ENCODE assay signal across 17 cellular contexts in the genomic region with DNA sequence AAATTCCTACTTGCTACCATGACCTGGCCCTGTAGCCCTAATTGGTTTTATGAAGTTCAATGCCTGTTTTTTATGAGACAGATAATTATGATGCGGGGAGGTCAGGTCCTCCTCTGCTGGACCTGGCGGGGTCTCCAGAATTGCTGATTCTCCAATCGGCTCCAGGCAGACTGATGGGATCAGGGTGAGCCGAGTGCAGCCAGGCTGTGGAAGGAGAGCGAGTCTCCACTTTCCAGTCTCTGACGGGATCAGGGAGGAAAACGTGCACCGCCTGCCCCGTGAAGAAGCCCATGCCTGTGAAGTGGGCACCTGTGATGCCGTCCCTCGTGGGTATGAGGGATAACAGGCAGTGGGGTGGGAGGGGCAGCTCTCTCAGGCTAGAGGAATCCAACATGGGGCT.
DNase-seq lines count a peak whose midpoint lies in the region; ATAC-seq and TF ChIP-seq lines count a peak whose summit lies in the region.
"Had no signal": no experiment of that assay in that cellular context is flagged by ENCODE, and none has a peak within 500 bp of the region (broad histone marks: within the 10 kb centered on the region; RNA-seq: fewer than 3 reads in every experiment).

No MANE protein-coding gene starts in this region.

- peaks cover 17% of the 10 kb centered on the region for H4K20me1 ChIP-seq in BLaER1
- no peaks in the 10 kb centered on the region for H4K20me1 ChIP-seq in neural cell (ENCODE audit: insufficient read depth)

- TF ChIP-seq EP300 in neural cell (conservative IDR thresholded peaks at IDR 0.05; ENCODE audit: poor library complexity, severe bottlenecking): no peak

- H3K27ac ChIP-seq in BLaER1: no peak overlapping the region
- H3K27ac ChIP-seq in angular gyrus (ENCODE audit: low read depth, low read length): peak overlapping the region; percentile 5
- H3K27ac ChIP-seq in dorsolateral prefrontal cortex: peak overlapping the region in 53 of 59 donors; percentile 14 to 88 (median 68)
- H3K27ac ChIP-seq in neural cell (ENCODE audit: low read length): peak overlapping the region; percentile 84
- H3K27ac ChIP-seq: 22Rv1; BLaER1 treated with 17β-estradiol and CSF1 and Interleukin-3, amounts not matched to agents 10 nM and 100 nM; GM23248 had no signal

- DNase-seq in dorsolateral prefrontal cortex: no peak
- no peak for DNase-seq in putamen (ENCODE audit: low spot score)
- no peak for DNase-seq in activated effector memory CD4-positive, alpha-beta T cell treated with Interleukin-2 at 50 U/mL for 16 hours
- DNase-seq: CD4-positive, alpha-beta T cell; CD8-positive, alpha-beta memory T cell; DMS 273 treated with DMSO at 0.1 percent for 48 hours; GDM1; H9 had no signal

- H3K36me3 ChIP-seq in BLaER1 (no peaks in the 10 kb centered on the region), neural cell (ENCODE audit: insufficient read depth, low read length) (no peaks in the 10 kb centered on the region)
- H3K36me3 ChIP-seq: BLaER1 treated with 17β-estradiol and CSF1 and Interleukin-3, amounts not matched to agents 10 nM and 100 nM had no signal

- no peaks in the 10 kb centered on the region for H3K9me2 ChIP-seq in neural cell (ENCODE audit: insufficient read depth, low read length)

- H3K4me3 ChIP-seq in BLaER1: no peak overlapping the region
- no peak overlapping the region for H3K4me3 ChIP-seq in dorsolateral prefrontal cortex
- H3K4me3 ChIP-seq in neural cell (ENCODE audit: low read length): peak overlapping the region; percentile 50
- H3K4me3 ChIP-seq: BLaER1 treated with 17β-estradiol and CSF1 and Interleukin-3, amounts not matched to agents 10 nM and 100 nM; GM12878; GM23248 had no signal

- intact Hi-C loops in dorsolateral prefrontal cortex (cut with DNase I): loop anchor here in 1 of 2 donors (10.0 kb wide), 1 partner anchor 618 kb away; no protein-coding TSS in a partner anchor

- no peak overlapping the region for H2AFZ ChIP-seq in neural cell (ENCODE audit: low read depth, low read length)
- H2AFZ ChIP-seq: GM23248 had no signal

- TF ChIP-seq RAD21 in neural cell (conservative IDR thresholded peaks at IDR 0.05): no peak

- H3K9me3 ChIP-seq in BLaER1: no peaks in the 10 kb centered on the region
- no peaks in the 10 kb centered on the region for H3K9me3 ChIP-seq in neural cell (ENCODE audit: low read length)
- H3K9me3 ChIP-seq: BLaER1 treated with 17β-estradiol and CSF1 and Interleukin-3, amounts not matched to agents 10 nM and 100 nM had no signal

- H3F3A ChIP-seq in neural cell (ENCODE audit: insufficient read depth, low read length, poor library complexity, severe bottlenecking): peaks cover 4% of the 10 kb centered on the region

- no peaks in the 10 kb centered on the region for H3K79me2 ChIP-seq in neural cell (replicated peaks; ENCODE audit: insufficient read depth, low read length)

- no peak overlapping the region for H3K9ac ChIP-seq in BLaER1
- H3K9ac ChIP-seq in neural cell (ENCODE audit: low read length): peak overlapping the region; percentile 62
- H3K9ac ChIP-seq: BLaER1 treated with 17β-estradiol and CSF1 and Interleukin-3, amounts not matched to agents 10 nM and 100 nM; GM23248 had no signal

- H3K4me1 ChIP-seq in BLaER1: peaks cover 37% of the 10 kb centered on the region

- TF ChIP-seq CTCF in dorsolateral prefrontal cortex (IDR thresholded peaks at IDR 0.05 in 54 of 56, conservative IDR thresholded peaks at IDR 0.05 in 2 of 56; ENCODE audit: low read depth in 1 of 56, partially characterized antibody in 56 of 56) (no peak), neural cell (IDR thresholded peaks at IDR 0.05; ENCODE audit: poor library complexity, severe bottlenecking) (no peak)

- H3K27me3 ChIP-seq in BLaER1 (no peaks in the 10 kb centered on the region), dorsolateral prefrontal cortex (no peaks in the 10 kb centered on the region), neural cell (ENCODE audit: insufficient read depth, low read depth, low read length) (no peaks in the 10 kb centered on the region)
- H3K27me3 ChIP-seq: BLaER1 treated with 17β-estradiol and CSF1 and Interleukin-3, amounts not matched to agents 10 nM and 100 nM had no signal

- H3K4me2 ChIP-seq in BLaER1 (peak overlapping the region; percentile 25; the same call in 1 of the 2 replicates), neural cell (ENCODE audit: low read length) (peak overlapping the region; percentile 41)

- no peak for ATAC-seq in GM21529 (IDR thresholded peaks at IDR 0.05; ENCODE audit: unreplicated experiment)
- ATAC-seq in GM19023 (IDR thresholded peaks at IDR 0.05; ENCODE audit: unreplicated experiment): no peak
- ATAC-seq: GM12878 had no signal

TF ChIP-seq in neural cell, 6 proteins besides CTCF, POLR2A, EP300 and RAD21:
- TF ChIP-seq POLR2AphosphoS5 (IDR thresholded peaks at IDR 0.05) (no peak), MXI1 (conservative IDR thresholded peaks at IDR 0.05; ENCODE audit: poor library complexity, severe bottlenecking) (no peak), EZH2 (IDR thresholded peaks at IDR 0.05; ENCODE audit: borderline replicate concordance, insufficient read depth, low read length, poor library complexity, severe bottlenecking) (no peak), TAF1 (IDR thresholded peaks at IDR 0.05; ENCODE audit: low read depth) (no peak), SMC3 (conservative IDR thresholded peaks at IDR 0.05; ENCODE audit: poor library complexity) (no peak)
- TF ChIP-seq, protein P1, sequence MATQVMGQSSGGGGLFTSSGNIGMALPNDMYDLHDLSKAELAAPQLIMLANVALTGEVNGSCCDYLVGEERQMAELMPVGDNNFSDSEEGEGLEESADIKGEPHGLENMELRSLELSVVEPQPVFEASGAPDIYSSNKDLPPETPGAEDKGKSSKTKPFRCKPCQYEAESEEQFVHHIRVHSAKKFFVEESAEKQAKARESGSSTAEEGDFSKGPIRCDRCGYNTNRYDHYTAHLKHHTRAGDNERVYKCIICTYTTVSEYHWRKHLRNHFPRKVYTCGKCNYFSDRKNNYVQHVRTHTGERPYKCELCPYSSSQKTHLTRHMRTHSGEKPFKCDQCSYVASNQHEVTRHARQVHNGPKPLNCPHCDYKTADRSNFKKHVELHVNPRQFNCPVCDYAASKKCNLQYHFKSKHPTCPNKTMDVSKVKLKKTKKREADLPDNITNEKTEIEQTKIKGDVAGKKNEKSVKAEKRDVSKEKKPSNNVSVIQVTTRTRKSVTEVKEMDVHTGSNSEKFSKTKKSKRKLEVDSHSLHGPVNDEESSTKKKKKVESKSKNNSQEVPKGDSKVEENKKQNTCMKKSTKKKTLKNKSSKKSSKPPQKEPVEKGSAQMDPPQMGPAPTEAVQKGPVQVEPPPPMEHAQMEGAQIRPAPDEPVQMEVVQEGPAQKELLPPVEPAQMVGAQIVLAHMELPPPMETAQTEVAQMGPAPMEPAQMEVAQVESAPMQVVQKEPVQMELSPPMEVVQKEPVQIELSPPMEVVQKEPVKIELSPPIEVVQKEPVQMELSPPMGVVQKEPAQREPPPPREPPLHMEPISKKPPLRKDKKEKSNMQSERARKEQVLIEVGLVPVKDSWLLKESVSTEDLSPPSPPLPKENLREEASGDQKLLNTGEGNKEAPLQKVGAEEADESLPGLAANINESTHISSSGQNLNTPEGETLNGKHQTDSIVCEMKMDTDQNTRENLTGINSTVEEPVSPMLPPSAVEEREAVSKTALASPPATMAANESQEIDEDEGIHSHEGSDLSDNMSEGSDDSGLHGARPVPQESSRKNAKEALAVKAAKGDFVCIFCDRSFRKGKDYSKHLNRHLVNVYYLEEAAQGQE (IDR thresholded peaks at IDR 0.05; ENCODE audit: borderline replicate concordance): no peak
TF ChIP-seq in neural cell: peak in this region for 0.
